8 cellular contexts compared by ENCODE assay signal in genomic region chr6:31042801-31043200, GRCh38. TPM values are rescaled to one million over a fixed set of nuclear protein-coding genes. Genes with fewer than 3 reads are reported as not detected.
A peak's percentile ranks its signal among the peaks of the same experiment; 100 is the strongest.
DNase-seq lines count a peak whose midpoint lies in the region; ATAC-seq and TF ChIP-seq lines count a peak whose summit lies in the region.

No MANE protein-coding gene starts in this region.

- no peaks in the 10 kb centered on the region for H3K4me1 ChIP-seq in psoas muscle

- intact Hi-C loops in activated CD8-positive, alpha-beta T cell treated with anti-CD3 and anti-CD28 coated beads for 36 hours (cut with micrococcal nuclease): no loop called here
- intact Hi-C loops in psoas muscle (cut with DNase I): loop anchor here (5.0 to 10.0 kb wide), 2 partner anchors 126 to 128 kb away; partner anchors contain the start of gene VARS2 (in 1 of the 2)

- H3K4me3 Mint-ChIP-seq in activated CD8-positive, alpha-beta T cell treated with anti-CD3 and anti-CD28 coated beads for 36 hours: no peak overlapping the region

- H3K27ac ChIP-seq in psoas muscle: no peak overlapping the region

- DNase-seq in GM03348 (ENCODE audit: low spot score) (peak; percentile 76), M059J (ENCODE audit: low read depth) (peak; percentile 77), fibroblast of the conjunctiva (ENCODE audit: low read depth) (peak; percentile 27), psoas muscle (peak in 1 of 2 donors; percentile 23)
- peak; percentile 45 for DNase-seq in activated CD8-positive, alpha-beta T cell treated with anti-CD3 and anti-CD28 coated beads for 36 hours

- no peaks in the 10 kb centered on the region for H3K9me3 ChIP-seq in psoas muscle

- H3K4me3 ChIP-seq in psoas muscle: no peak overlapping the region

- ATAC-seq in activated CD8-positive, alpha-beta T cell treated with anti-CD3 and anti-CD28 coated beads for 36 hours: no peak
- ATAC-seq in psoas muscle (peak in 2 of 4 donors; percentile 62 to 68), GM18519 (IDR thresholded peaks at IDR 0.05; ENCODE audit: low FRiP score, unreplicated experiment) (no peak), GM21423 (IDR thresholded peaks at IDR 0.05; ENCODE audit: unreplicated experiment) (no peak), HG02870 (IDR thresholded peaks at IDR 0.05; ENCODE audit: unreplicated experiment) (no peak)

- H3K9me3 Mint-ChIP-seq in activated CD8-positive, alpha-beta T cell treated with anti-CD3 and anti-CD28 coated beads for 36 hours: no peaks in the 10 kb centered on the region

- no peaks in the 10 kb centered on the region for H3K27me3 ChIP-seq in psoas muscle (ENCODE audit: insufficient read depth in 3 of 3, low read length in 2 of 3)

- H3K36me3 ChIP-seq in psoas muscle (ENCODE audit: insufficient read depth in 1 of 2, low read depth in 1 of 2): no peaks in the 10 kb centered on the region

- CTCF ChIA-PET in activated CD8-positive, alpha-beta T cell treated with anti-CD3 and anti-CD28 coated beads for 36 hours (lab: Charles Lee): interaction anchor here (0.8 to 1.7 kb wide), 5 partner anchors 9 to 127 kb away, joined by 4 to 8 read pairs (median 4); no protein-coding TSS in a partner anchor

- 23 to 34% (median 30%) methylated on average over 4 of the region's 4 CpGs for whole genome bisulfite sequencing in psoas muscle, 3 donors

- no peak overlapping the region for H3K27ac Mint-ChIP-seq in activated CD8-positive, alpha-beta T cell treated with anti-CD3 and anti-CD28 coated beads for 36 hours

- H3K36me3 Mint-ChIP-seq in activated CD8-positive, alpha-beta T cell treated with anti-CD3 and anti-CD28 coated beads for 36 hours (ENCODE audit: low read depth): no peaks in the 10 kb centered on the region

- peak; percentile 45 for TF ChIP-seq CTCF in activated CD8-positive, alpha-beta T cell treated with anti-CD3 and anti-CD28 coated beads for 36 hours (IDR thresholded peaks at IDR 0.05)
- TF ChIP-seq CTCF in psoas muscle (IDR thresholded peaks at IDR 0.05): peak; percentile 54

- H3K27me3 Mint-ChIP-seq in activated CD8-positive, alpha-beta T cell treated with anti-CD3 and anti-CD28 coated beads for 36 hours: peaks cover 11% of the 10 kb centered on the region

- POLR2A ChIA-PET in activated CD8-positive, alpha-beta T cell treated with anti-CD3 and anti-CD28 coated beads for 36 hours (lab: Charles Lee): no interaction called here

- H3K4me1 Mint-ChIP-seq in activated CD8-positive, alpha-beta T cell treated with anti-CD3 and anti-CD28 coated beads for 36 hours (ENCODE audit: low read depth): peaks cover 2% of the 10 kb centered on the region

RNA-seq across cellular contexts. Expression of gene MUC22, which starts 32.5 kb away (rescaled TPM):
- not detected in 2 replicates for total RNA-seq in M059J (2014; rRNA removed; shearing (Covaris generic))
- total RNA-seq in activated CD8-positive, alpha-beta T cell treated with anti-CD3 and anti-CD28 coated beads for 36 hours: not detected
- total RNA-seq in psoas muscle: under 1 TPM in 3 of 4 donors, not detected in 1; 0.08 to 0.09 (median 0.08) TPM
- polyA plus RNA-seq in psoas muscle: under 1 TPM in 2 of 3 donors, not detected in 1; 0.04 to 0.38 TPM

RNA-seq across cellular contexts. Expression of gene MUC21, which starts 59.3 kb away (rescaled TPM):
- not detected in 2 replicates for total RNA-seq in M059J (2014; rRNA removed; shearing (Covaris generic))
- total RNA-seq in activated CD8-positive, alpha-beta T cell treated with anti-CD3 and anti-CD28 coated beads for 36 hours: not detected
- not detected for total RNA-seq in psoas muscle
- polyA plus RNA-seq in psoas muscle: under 1 TPM; 0.01 to 0.07 (median 0.07) TPM
